1 cellular context compared by ENCODE assay signal in the genomic region with DNA sequence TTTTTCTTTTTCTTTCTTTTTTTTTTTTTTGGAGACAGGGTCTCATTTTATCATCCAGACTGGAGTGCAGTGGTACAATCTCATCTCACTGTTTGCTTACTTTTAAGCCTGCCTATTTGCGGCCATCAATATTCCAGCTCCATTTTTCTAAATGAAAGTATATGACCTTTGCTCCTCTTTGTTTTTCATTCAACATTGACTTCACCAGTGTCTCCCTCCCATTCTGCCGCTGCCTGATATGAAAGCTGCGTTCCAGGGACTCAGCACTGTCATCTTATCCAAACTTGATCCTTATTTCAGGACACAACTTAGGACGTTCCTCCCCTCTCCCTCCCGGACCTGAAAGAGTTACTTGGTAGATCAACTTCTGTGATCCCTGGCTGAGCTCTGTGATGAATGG.
TF ChIP-seq lines count a peak whose summit lies in the region.

No MANE protein-coding gene starts in this region.

TF ChIP-seq in HepG2, 621 proteins besides CTCF, POLR2A, EP300 and RAD21 (continued from another document and continues in another):
- TF ChIP-seq, protein P1, sequence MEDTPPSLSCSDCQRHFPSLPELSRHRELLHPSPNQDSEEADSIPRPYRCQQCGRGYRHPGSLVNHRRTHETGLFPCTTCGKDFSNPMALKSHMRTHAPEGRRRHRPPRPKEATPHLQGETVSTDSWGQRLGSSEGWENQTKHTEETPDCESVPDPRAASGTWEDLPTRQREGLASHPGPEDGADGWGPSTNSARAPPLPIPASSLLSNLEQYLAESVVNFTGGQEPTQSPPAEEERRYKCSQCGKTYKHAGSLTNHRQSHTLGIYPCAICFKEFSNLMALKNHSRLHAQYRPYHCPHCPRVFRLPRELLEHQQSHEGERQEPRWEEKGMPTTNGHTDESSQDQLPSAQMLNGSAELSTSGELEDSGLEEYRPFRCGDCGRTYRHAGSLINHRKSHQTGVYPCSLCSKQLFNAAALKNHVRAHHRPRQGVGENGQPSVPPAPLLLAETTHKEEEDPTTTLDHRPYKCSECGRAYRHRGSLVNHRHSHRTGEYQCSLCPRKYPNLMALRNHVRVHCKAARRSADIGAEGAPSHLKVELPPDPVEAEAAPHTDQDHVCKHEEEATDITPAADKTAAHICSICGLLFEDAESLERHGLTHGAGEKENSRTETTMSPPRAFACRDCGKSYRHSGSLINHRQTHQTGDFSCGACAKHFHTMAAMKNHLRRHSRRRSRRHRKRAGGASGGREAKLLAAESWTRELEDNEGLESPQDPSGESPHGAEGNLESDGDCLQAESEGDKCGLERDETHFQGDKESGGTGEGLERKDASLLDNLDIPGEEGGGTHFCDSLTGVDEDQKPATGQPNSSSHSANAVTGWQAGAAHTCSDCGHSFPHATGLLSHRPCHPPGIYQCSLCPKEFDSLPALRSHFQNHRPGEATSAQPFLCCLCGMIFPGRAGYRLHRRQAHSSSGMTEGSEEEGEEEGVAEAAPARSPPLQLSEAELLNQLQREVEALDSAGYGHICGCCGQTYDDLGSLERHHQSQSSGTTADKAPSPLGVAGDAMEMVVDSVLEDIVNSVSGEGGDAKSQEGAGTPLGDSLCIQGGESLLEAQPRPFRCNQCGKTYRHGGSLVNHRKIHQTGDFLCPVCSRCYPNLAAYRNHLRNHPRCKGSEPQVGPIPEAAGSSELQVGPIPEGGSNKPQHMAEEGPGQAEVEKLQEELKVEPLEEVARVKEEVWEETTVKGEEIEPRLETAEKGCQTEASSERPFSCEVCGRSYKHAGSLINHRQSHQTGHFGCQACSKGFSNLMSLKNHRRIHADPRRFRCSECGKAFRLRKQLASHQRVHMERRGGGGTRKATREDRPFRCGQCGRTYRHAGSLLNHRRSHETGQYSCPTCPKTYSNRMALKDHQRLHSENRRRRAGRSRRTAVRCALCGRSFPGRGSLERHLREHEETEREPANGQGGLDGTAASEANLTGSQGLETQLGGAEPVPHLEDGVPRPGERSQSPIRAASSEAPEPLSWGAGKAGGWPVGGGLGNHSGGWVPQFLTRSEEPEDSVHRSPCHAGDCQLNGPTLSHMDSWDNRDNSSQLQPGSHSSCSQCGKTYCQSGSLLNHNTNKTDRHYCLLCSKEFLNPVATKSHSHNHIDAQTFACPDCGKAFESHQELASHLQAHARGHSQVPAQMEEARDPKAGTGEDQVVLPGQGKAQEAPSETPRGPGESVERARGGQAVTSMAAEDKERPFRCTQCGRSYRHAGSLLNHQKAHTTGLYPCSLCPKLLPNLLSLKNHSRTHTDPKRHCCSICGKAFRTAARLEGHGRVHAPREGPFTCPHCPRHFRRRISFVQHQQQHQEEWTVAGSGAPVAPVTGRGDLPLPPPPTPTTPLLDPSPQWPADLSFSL (CRISPR knock-in tag; IDR thresholded peaks at IDR 0.05): no peak
- TF ChIP-seq ZNF430 (CRISPR knock-in tag; IDR thresholded peaks at IDR 0.05) (no peak), GTF3A (CRISPR knock-in tag; conservative IDR thresholded peaks at IDR 0.05) (no peak), CENPX (CRISPR knock-in tag; IDR thresholded peaks at IDR 0.05) (no peak), ZFP37 (CRISPR knock-in tag; IDR thresholded peaks at IDR 0.05; ENCODE audit: borderline replicate concordance) (no peak), HNF4G (IDR thresholded peaks at IDR 0.05; ENCODE audit: borderline replicate concordance, low read depth, low read length) (0 out of 2 replicates have a peak, but pooled peaks have one; percentile 40), HNF4G (CRISPR knock-in tag; IDR thresholded peaks at IDR 0.05; ENCODE audit: borderline replicate concordance, low read depth) (no peak), ZNF652 (CRISPR knock-in tag; IDR thresholded peaks at IDR 0.05; ENCODE audit: borderline replicate concordance, low read depth) (peak; percentile 86), ZNF317 (CRISPR knock-in tag; IDR thresholded peaks at IDR 0.05) (no peak), TCF12 (IDR thresholded peaks at IDR 0.05) (no peak), TCF12 (CRISPR knock-in tag; IDR thresholded peaks at IDR 0.05) (no peak), ZFAT (CRISPR knock-in tag; conservative IDR thresholded peaks at IDR 0.05) (no peak), PHF21A (CRISPR knock-in tag; IDR thresholded peaks at IDR 0.05) (no peak), ZNF558 (CRISPR knock-in tag; IDR thresholded peaks at IDR 0.05; ENCODE audit: borderline replicate concordance) (no peak), ISX (CRISPR knock-in tag; conservative IDR thresholded peaks at IDR 0.05) (no peak), SSRP1 (CRISPR knock-in tag; IDR thresholded peaks at IDR 0.05) (no peak), NKX3-1 (CRISPR knock-in tag; IDR thresholded peaks at IDR 0.05) (no peak), TEAD3 (CRISPR knock-in tag; optimal IDR thresholded peaks at IDR 0.05; ENCODE audit: borderline replicate concordance) (peak; percentile 50), THAP11 (CRISPR knock-in tag; IDR thresholded peaks at IDR 0.05) (no peak), FIP1L1 (IDR thresholded peaks at IDR 0.05; ENCODE audit: borderline replicate concordance, insufficient read depth, low read depth, low read length) (no peak)
- TF ChIP-seq, protein P2, sequence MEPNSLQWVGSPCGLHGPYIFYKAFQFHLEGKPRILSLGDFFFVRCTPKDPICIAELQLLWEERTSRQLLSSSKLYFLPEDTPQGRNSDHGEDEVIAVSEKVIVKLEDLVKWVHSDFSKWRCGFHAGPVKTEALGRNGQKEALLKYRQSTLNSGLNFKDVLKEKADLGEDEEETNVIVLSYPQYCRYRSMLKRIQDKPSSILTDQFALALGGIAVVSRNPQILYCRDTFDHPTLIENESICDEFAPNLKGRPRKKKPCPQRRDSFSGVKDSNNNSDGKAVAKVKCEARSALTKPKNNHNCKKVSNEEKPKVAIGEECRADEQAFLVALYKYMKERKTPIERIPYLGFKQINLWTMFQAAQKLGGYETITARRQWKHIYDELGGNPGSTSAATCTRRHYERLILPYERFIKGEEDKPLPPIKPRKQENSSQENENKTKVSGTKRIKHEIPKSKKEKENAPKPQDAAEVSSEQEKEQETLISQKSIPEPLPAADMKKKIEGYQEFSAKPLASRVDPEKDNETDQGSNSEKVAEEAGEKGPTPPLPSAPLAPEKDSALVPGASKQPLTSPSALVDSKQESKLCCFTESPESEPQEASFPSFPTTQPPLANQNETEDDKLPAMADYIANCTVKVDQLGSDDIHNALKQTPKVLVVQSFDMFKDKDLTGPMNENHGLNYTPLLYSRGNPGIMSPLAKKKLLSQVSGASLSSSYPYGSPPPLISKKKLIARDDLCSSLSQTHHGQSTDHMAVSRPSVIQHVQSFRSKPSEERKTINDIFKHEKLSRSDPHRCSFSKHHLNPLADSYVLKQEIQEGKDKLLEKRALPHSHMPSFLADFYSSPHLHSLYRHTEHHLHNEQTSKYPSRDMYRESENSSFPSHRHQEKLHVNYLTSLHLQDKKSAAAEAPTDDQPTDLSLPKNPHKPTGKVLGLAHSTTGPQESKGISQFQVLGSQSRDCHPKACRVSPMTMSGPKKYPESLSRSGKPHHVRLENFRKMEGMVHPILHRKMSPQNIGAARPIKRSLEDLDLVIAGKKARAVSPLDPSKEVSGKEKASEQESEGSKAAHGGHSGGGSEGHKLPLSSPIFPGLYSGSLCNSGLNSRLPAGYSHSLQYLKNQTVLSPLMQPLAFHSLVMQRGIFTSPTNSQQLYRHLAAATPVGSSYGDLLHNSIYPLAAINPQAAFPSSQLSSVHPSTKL (CRISPR knock-in tag; IDR thresholded peaks at IDR 0.05): peak; percentile 73
- TF ChIP-seq, protein P3, sequence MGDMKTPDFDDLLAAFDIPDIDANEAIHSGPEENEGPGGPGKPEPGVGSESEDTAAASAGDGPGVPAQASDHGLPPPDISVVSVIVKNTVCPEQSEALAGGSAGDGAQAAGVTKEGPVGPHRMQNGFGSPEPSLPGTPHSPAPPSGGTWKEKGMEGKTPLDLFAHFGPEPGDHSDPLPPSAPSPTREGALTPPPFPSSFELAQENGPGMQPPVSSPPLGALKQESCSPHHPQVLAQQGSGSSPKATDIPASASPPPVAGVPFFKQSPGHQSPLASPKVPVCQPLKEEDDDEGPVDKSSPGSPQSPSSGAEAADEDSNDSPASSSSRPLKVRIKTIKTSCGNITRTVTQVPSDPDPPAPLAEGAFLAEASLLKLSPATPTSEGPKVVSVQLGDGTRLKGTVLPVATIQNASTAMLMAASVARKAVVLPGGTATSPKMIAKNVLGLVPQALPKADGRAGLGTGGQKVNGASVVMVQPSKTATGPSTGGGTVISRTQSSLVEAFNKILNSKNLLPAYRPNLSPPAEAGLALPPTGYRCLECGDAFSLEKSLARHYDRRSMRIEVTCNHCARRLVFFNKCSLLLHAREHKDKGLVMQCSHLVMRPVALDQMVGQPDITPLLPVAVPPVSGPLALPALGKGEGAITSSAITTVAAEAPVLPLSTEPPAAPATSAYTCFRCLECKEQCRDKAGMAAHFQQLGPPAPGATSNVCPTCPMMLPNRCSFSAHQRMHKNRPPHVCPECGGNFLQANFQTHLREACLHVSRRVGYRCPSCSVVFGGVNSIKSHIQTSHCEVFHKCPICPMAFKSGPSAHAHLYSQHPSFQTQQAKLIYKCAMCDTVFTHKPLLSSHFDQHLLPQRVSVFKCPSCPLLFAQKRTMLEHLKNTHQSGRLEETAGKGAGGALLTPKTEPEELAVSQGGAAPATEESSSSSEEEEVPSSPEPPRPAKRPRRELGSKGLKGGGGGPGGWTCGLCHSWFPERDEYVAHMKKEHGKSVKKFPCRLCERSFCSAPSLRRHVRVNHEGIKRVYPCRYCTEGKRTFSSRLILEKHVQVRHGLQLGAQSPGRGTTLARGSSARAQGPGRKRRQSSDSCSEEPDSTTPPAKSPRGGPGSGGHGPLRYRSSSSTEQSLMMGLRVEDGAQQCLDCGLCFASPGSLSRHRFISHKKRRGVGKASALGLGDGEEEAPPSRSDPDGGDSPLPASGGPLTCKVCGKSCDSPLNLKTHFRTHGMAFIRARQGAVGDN (CRISPR knock-in tag; IDR thresholded peaks at IDR 0.05): no peak
- TF ChIP-seq, protein P4, sequence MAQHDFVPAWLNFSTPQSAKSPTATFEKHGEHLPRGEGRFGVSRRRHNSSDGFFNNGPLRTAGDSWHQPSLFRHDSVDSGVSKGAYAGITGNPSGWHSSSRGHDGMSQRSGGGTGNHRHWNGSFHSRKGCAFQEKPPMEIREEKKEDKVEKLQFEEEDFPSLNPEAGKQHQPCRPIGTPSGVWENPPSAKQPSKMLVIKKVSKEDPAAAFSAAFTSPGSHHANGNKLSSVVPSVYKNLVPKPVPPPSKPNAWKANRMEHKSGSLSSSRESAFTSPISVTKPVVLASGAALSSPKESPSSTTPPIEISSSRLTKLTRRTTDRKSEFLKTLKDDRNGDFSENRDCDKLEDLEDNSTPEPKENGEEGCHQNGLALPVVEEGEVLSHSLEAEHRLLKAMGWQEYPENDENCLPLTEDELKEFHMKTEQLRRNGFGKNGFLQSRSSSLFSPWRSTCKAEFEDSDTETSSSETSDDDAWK (CRISPR knock-in tag; IDR thresholded peaks at IDR 0.05): no peak
- TF ChIP-seq, protein P5, sequence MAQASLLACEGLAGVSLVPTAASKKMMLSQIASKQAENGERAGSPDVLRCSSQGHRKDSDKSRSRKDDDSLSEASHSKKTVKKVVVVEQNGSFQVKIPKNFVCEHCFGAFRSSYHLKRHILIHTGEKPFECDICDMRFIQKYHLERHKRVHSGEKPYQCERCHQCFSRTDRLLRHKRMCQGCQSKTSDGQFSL (CRISPR knock-in tag; IDR thresholded peaks at IDR 0.05): no peak
- TF ChIP-seq, protein P6, sequence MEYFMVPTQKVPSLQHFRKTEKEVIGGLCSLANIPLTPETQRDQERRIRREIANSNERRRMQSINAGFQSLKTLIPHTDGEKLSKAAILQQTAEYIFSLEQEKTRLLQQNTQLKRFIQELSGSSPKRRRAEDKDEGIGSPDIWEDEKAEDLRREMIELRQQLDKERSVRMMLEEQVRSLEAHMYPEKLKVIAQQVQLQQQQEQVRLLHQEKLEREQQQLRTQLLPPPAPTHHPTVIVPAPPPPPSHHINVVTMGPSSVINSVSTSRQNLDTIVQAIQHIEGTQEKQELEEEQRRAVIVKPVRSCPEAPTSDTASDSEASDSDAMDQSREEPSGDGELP (IDR thresholded peaks at IDR 0.05; ENCODE audit: borderline replicate concordance, low read depth): no peak
- TF ChIP-seq, protein P7, sequence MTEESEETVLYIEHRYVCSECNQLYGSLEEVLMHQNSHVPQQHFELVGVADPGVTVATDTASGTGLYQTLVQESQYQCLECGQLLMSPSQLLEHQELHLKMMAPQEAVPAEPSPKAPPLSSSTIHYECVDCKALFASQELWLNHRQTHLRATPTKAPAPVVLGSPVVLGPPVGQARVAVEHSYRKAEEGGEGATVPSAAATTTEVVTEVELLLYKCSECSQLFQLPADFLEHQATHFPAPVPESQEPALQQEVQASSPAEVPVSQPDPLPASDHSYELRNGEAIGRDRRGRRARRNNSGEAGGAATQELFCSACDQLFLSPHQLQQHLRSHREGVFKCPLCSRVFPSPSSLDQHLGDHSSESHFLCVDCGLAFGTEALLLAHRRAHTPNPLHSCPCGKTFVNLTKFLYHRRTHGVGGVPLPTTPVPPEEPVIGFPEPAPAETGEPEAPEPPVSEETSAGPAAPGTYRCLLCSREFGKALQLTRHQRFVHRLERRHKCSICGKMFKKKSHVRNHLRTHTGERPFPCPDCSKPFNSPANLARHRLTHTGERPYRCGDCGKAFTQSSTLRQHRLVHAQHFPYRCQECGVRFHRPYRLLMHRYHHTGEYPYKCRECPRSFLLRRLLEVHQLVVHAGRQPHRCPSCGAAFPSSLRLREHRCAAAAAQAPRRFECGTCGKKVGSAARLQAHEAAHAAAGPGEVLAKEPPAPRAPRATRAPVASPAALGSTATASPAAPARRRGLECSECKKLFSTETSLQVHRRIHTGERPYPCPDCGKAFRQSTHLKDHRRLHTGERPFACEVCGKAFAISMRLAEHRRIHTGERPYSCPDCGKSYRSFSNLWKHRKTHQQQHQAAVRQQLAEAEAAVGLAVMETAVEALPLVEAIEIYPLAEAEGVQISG (CRISPR knock-in tag; IDR thresholded peaks at IDR 0.05): no peak
- TF ChIP-seq, protein P8, sequence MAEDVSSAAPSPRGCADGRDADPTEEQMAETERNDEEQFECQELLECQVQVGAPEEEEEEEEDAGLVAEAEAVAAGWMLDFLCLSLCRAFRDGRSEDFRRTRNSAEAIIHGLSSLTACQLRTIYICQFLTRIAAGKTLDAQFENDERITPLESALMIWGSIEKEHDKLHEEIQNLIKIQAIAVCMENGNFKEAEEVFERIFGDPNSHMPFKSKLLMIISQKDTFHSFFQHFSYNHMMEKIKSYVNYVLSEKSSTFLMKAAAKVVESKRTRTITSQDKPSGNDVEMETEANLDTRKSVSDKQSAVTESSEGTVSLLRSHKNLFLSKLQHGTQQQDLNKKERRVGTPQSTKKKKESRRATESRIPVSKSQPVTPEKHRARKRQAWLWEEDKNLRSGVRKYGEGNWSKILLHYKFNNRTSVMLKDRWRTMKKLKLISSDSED (CRISPR knock-in tag; IDR thresholded peaks at IDR 0.05): no peak
